8 cellular contexts compared by ENCODE assay signal in genomic region chr9:97697837-97698236, GRCh38. TPM values are rescaled to one million over a fixed set of nuclear protein-coding genes. Genes with fewer than 3 reads are reported as not detected.
DNase-seq lines count a peak whose midpoint lies in the region; ATAC-seq and TF ChIP-seq lines count a peak whose summit lies in the region.

No MANE protein-coding gene starts in this region.

- intact Hi-C loops in activated CD4-positive, alpha-beta T cell treated with anti-CD3 and anti-CD28 coated beads for 36 hours (cut with DNase I, micrococcal nuclease) = loop anchor here (1.0 to 10.0 kb wide), 12 partner anchors 65 to 843 kb away; partner anchors contain the start of genes ANP32B (in 2 of the 2), NCBP1 (in 2 of the 2), TBC1D2 (in 2 of the 2) and TSTD2 (in 2 of the 2)

- POLR2A ChIA-PET in activated CD4-positive, alpha-beta T cell treated with anti-CD3 and anti-CD28 coated beads for 36 hours (lab: Charles Lee) = interaction anchor here (0.6 kb wide), 1 partner anchor 8 kb away, joined by 4 read pairs; no protein-coding TSS in a partner anchor

- H3K9me3 ChIP-seq in liver (ENCODE audit: control insufficient read depth in 4 of 4, low read length in 3 of 4) (no peaks in the 10 kb centered on the region), suprapubic skin (no peaks in the 10 kb centered on the region)

- peak overlapping the region; percentile 15 to 87 for H3K9ac ChIP-seq in liver (ENCODE audit: low read depth in 1 of 2, low read length in 2 of 2)

- peaks cover 45% of the 10 kb centered on the region for H3K4me1 Mint-ChIP-seq in activated CD4-positive, alpha-beta T cell treated with anti-CD3 and anti-CD28 coated beads for 36 hours

- H3K27me3 ChIP-seq in liver (ENCODE audit: control insufficient read depth in 4 of 4, insufficient read depth in 4 of 4, low read length in 3 of 4) = no peaks in the 10 kb centered on the region
- no peaks in the 10 kb centered on the region for H3K27me3 ChIP-seq in suprapubic skin

- 67% methylated on average over 1 of the region's 1 CpG for WGBS in liver
- WGBS in suprapubic skin = 21% methylated on average over 1 of the region's 1 CpG

- peak overlapping the region; percentile 86 to 91 for H3K27ac ChIP-seq in liver (ENCODE audit: low read depth in 1 of 2, low read length in 2 of 2)
- peak overlapping the region; percentile 94 for H3K27ac ChIP-seq in suprapubic skin

- H3K36me3 Mint-ChIP-seq in activated CD4-positive, alpha-beta T cell treated with anti-CD3 and anti-CD28 coated beads for 36 hours (ENCODE audit: low read depth) = peaks cover 3% of the 10 kb centered on the region
- H3K36me3 Mint-ChIP-seq in activated naive CD4-positive, alpha-beta T cell treated with anti-CD3 and anti-CD28 coated beads, Interleukin-2, amount 50 U/mL, for 72 hours = peaks cover 15 to 17% of the 10 kb centered on the region in 2 donors

- H3K27ac Mint-ChIP-seq in activated CD4-positive, alpha-beta T cell treated with anti-CD3 and anti-CD28 coated beads for 36 hours = peak overlapping the region; percentile 92
- H3K27ac Mint-ChIP-seq in activated naive CD4-positive, alpha-beta T cell treated with anti-CD3 and anti-CD28 coated beads, Interleukin-2, amount 50 U/mL, for 72 hours = peak overlapping the region; percentile 89 to 94

- peak; percentile 3 for ATAC-seq in activated CD4-positive, alpha-beta T cell treated with anti-CD3 and anti-CD28 coated beads for 36 hours
- ATAC-seq in activated naive CD4-positive, alpha-beta T cell treated with anti-CD3 and anti-CD28 coated beads, Interleukin-2, amount 50 U/mL, for 72 hours = peak in 1 of 2 donors; percentile 2
- no peak for ATAC-seq in HG02623 (IDR thresholded peaks at IDR 0.05; ENCODE audit: unreplicated experiment)

- peaks cover 0 to 3% (median 0%) of the 10 kb centered on the region in 4 donors for H3K36me3 ChIP-seq in liver (ENCODE audit: control insufficient read depth in 4 of 4, insufficient read depth in 3 of 4, low read depth in 1 of 4, low read length in 3 of 4)
- H3K36me3 ChIP-seq in suprapubic skin = no peaks in the 10 kb centered on the region

- TF ChIP-seq EP300 in suprapubic skin (IDR thresholded peaks at IDR 0.05) = no peak

- no peaks in the 10 kb centered on the region for H3K9me3 Mint-ChIP-seq in activated CD4-positive, alpha-beta T cell treated with anti-CD3 and anti-CD28 coated beads for 36 hours (ENCODE audit: low read depth)
- no peaks in the 10 kb centered on the region for H3K9me3 Mint-ChIP-seq in activated naive CD4-positive, alpha-beta T cell treated with anti-CD3 and anti-CD28 coated beads, Interleukin-2, amount 50 U/mL, for 72 hours

- CTCF ChIA-PET in activated CD4-positive, alpha-beta T cell treated with anti-CD3 and anti-CD28 coated beads for 36 hours (lab: Charles Lee) = interaction anchor here (0.7 to 2.0 kb wide), 5 partner anchors 8 to 211 kb away, joined by 3 to 10 read pairs (median 3); partner anchors contain the start of genes NCBP1 and TSTD2

- peak overlapping the region; percentile 81 for H3K4me3 Mint-ChIP-seq in activated CD4-positive, alpha-beta T cell treated with anti-CD3 and anti-CD28 coated beads for 36 hours

- peaks cover 5 to 29% (median 28%) of the 10 kb centered on the region in 4 donors for H3K4me1 ChIP-seq in liver (ENCODE audit: control insufficient read depth in 4 of 4, insufficient read depth in 4 of 4, low read length in 3 of 4)
- peaks cover 36% of the 10 kb centered on the region for H3K4me1 ChIP-seq in suprapubic skin

- TF ChIP-seq CTCF in liver (IDR thresholded peaks at IDR 0.05; ENCODE audit: low read depth, low read length, missing input control) (no peak), suprapubic skin (IDR thresholded peaks at IDR 0.05) (no peak)

- DNase-seq in activated CD4-positive, alpha-beta T cell treated with anti-CD3 and anti-CD28 coated beads for 36 hours = no peak
- no peak for DNase-seq in activated CD4-positive, alpha-beta T cell treated with anti-CD3 and anti-CD28 coated beads for 48 hours
- no peak for DNase-seq in activated naive CD4-positive, alpha-beta T cell treated with anti-CD3 and anti-CD28 coated beads, Interleukin-2, amount 50 U/mL, for 72 hours (ENCODE audit: low spot score in 2 of 2)
- DNase-seq in suprapubic skin (ENCODE audit: low spot score in 2 of 2) = no peak
- DNase-seq in NCI-H1930 (lab: John Stamatoyannopoulos, UW) = no peak
- no peak for DNase-seq in dedifferentiated amniotic fluid mesenchymal stem cell (ENCODE audit: extremely low spot score)

- peaks cover 2% of the 10 kb centered on the region for H3K27me3 Mint-ChIP-seq in activated CD4-positive, alpha-beta T cell treated with anti-CD3 and anti-CD28 coated beads for 36 hours

- no peak for TF ChIP-seq RAD21 in liver (IDR thresholded peaks at IDR 0.05)

- no peak for TF ChIP-seq POLR2A in suprapubic skin (IDR thresholded peaks at IDR 0.05)

- peak overlapping the region in 2 of 3 donors; percentile 47 to 82 for H3K4me3 ChIP-seq in liver (ENCODE audit: low read depth in 1 of 3, low read length in 3 of 3)
- H3K4me3 ChIP-seq in suprapubic skin = peak overlapping the region; percentile 97

TF ChIP-seq in liver, 16 proteins besides CTCF, POLR2A, EP300 and RAD21:
- no peak for TF ChIP-seq NR2F2 (IDR thresholded peaks at IDR 0.05)
- no peak for TF ChIP-seq HNF4A (conservative IDR thresholded peaks at IDR 0.05)
- no peak for TF ChIP-seq HNF4G (IDR thresholded peaks at IDR 0.05)
- no peak for TF ChIP-seq FOXA2 (IDR thresholded peaks at IDR 0.05)
- TF ChIP-seq TAF1 (conservative IDR thresholded peaks at IDR 0.05) = no peak
- no peak for TF ChIP-seq RXRA (IDR thresholded peaks at IDR 0.05)
- no peak for TF ChIP-seq ATF3 (IDR thresholded peaks at IDR 0.05)
- no peak for TF ChIP-seq REST (IDR thresholded peaks at IDR 0.05)
- TF ChIP-seq EGR1 (IDR thresholded peaks at IDR 0.05; ENCODE audit: low read depth in 2 of 2) = no peak
- no peak for TF ChIP-seq ZBTB33 (IDR thresholded peaks at IDR 0.05)
- no peak for TF ChIP-seq SP1 (IDR thresholded peaks at IDR 0.05)
- TF ChIP-seq FOXA1 (IDR thresholded peaks at IDR 0.05) = no peak
- TF ChIP-seq GABPA (IDR thresholded peaks at IDR 0.05 in 1 of 2, conservative IDR thresholded peaks at IDR 0.05 in 1 of 2) = no peak
- no peak for TF ChIP-seq YY1 (IDR thresholded peaks at IDR 0.05)
- TF ChIP-seq MAX (IDR thresholded peaks at IDR 0.05) = no peak
- no peak for TF ChIP-seq JUND (IDR thresholded peaks at IDR 0.05)

RNA-seq across cellular contexts. Expression of gene XPA, which starts 0.7 kb away (rescaled TPM):
- 10 to 100 TPM in 1 of 2 experiments, 1 to 10 TPM in 1; 8.7 to 11.1 TPM for total RNA-seq in activated CD4-positive, alpha-beta T cell treated with anti-CD3 and anti-CD28 coated beads for 36 hours
- 1 to 10 TPM; 7.7 to 8.4 TPM for total RNA-seq in activated naive CD4-positive, alpha-beta T cell treated with anti-CD3 and anti-CD28 coated beads, Interleukin-2, amount 50 U/mL, for 72 hours
- total RNA-seq in liver (1 to 10 TPM; 6.7 to 6.9 TPM), suprapubic skin (10 to 100 TPM in 3 of 4 donors, 1 to 10 TPM in 1; 8.2 to 21.1 (median 15.0) TPM)
- polyA plus RNA-seq in liver = 10 to 100 TPM in 1 of 2 donors, 1 to 10 TPM in 1; 6.6 to 19.6 TPM
